In the genomic region with DNA sequence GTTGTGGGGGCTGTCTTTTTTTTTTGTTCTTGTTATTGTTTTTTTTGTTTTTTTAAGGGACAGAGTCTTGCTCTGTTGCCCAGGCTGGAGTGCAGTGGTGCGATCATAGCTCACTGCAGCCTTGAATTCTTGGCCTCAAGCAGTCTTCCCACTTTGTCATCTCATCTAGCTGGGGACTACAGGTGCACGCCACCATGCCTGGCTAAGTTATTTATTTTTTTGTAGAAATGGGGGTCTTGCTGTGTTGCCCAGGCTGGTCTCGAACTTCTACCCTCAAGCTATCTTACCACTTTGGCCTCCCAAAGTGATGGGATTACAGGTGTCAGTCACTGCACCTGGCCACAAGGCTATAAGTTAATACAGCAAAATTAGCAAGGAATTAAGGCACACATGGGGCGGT, we compare ENCODE assay signal across 31 cellular contexts.
"Had no signal": no experiment of that assay in that cellular context is flagged by ENCODE, and none has a peak within 500 bp of the region (broad histone marks: within the 10 kb centered on the region; RNA-seq: fewer than 3 reads in every experiment).

No MANE protein-coding gene starts in this region.

- ATAC-seq: activated CD8-positive, alpha-beta memory T cell treated with anti-CD3 and anti-CD28 coated beads, Interleukin-2, amount 10 ng/mL, durations not matched to agents 7 days and 5 days; activated CD8-positive, alpha-beta T cell treated with anti-CD3 and anti-CD28 coated beads, Interleukin-2, amount 10 ng/mL, durations not matched to agents 7 days and 5 days; activated naive CD8-positive, alpha-beta T cell treated with anti-CD3 and anti-CD28 coated beads, Interleukin-2, amount 50 U/mL, for 24 hours; body of pancreas; effector memory CD8-positive, alpha-beta T cell; foreskin keratinocyte had no signal

- H3K4me1 Mint-ChIP-seq: activated CD8-positive, alpha-beta memory T cell treated with anti-CD3 and anti-CD28 coated beads, Interleukin-2, amount 10 ng/mL, durations not matched to agents 7 days and 5 days; activated naive CD4-positive, alpha-beta T cell treated with anti-CD3 and anti-CD28 coated beads, Interleukin-2, amount 50 U/mL, for 24 hours; activated naive CD8-positive, alpha-beta T cell treated with anti-CD3 and anti-CD28 coated beads for 36 hours; activated naive CD8-positive, alpha-beta T cell treated with anti-CD3 and anti-CD28 coated beads, Interleukin-2, amount 50 U/mL, for 24 hours had no signal

- H3K27ac Mint-ChIP-seq: activated CD4-positive, alpha-beta memory T cell treated with anti-CD3 and anti-CD28 coated beads for 36 hours; activated CD8-positive, alpha-beta memory T cell treated with anti-CD3 and anti-CD28 coated beads, Interleukin-2, amount 10 ng/mL, durations not matched to agents 7 days and 5 days; activated naive CD4-positive, alpha-beta T cell treated with anti-CD3 and anti-CD28 coated beads for 36 hours; activated naive CD4-positive, alpha-beta T cell treated with anti-CD3 and anti-CD28 coated beads, Interleukin-2, amount 50 U/mL, for 24 hours; activated naive CD8-positive, alpha-beta T cell treated with anti-CD3 and anti-CD28 coated beads for 36 hours; activated T-helper 1 cell treated with anti-CD3 and anti-CD28 coated beads, Interleukin-12 subunit alpha, Interleukin-12 subunit beta, Interleukin-2, Interleukin-4 antibody, amounts not matched to agents 30 ng/mL and 10 ng/mL and 1 ng/mL, durations not matched to agents 14 hours and 24 hours and 36 hours; activated T-helper 2 cell treated with anti-CD3 and anti-CD28 coated beads, Interferon-gamma antibody, Interleukin-2, Interleukin-4, amounts not matched to agents 10 μg/mL and 5 μg/mL and 100 μg/mL, durations not matched to agents 14 hours and 24 hours and 36 hours; effector memory CD8-positive, alpha-beta T cell had no signal

- H3K4me1 ChIP-seq: adrenal gland, body of pancreas, foreskin keratinocyte had no signal

- H3K27me3 ChIP-seq: adrenal gland, body of pancreas, esophagus muscularis mucosa, foreskin keratinocyte had no signal

- H3K9me3 ChIP-seq: adrenal gland, body of pancreas, esophagus muscularis mucosa had no signal

- H3K27me3 Mint-ChIP-seq: activated CD4-positive, alpha-beta memory T cell treated with anti-CD3 and anti-CD28 coated beads for 36 hours; activated CD8-positive, alpha-beta memory T cell treated with anti-CD3 and anti-CD28 coated beads, Interleukin-2, amount 10 ng/mL, durations not matched to agents 7 days and 5 days; activated naive CD4-positive, alpha-beta T cell treated with anti-CD3 and anti-CD28 coated beads, Interleukin-2, amount 50 U/mL, for 24 hours; activated naive CD8-positive, alpha-beta T cell treated with anti-CD3 and anti-CD28 coated beads for 36 hours; activated naive CD8-positive, alpha-beta T cell treated with anti-CD3 and anti-CD28 coated beads, Interleukin-2, amount 50 U/mL, for 24 hours; effector memory CD8-positive, alpha-beta T cell had no signal

- H3K9me3 Mint-ChIP-seq: activated CD4-positive, alpha-beta memory T cell treated with anti-CD3 and anti-CD28 coated beads for 36 hours; activated naive CD4-positive, alpha-beta T cell treated with anti-CD3 and anti-CD28 coated beads for 36 hours; activated naive CD4-positive, alpha-beta T cell treated with anti-CD3 and anti-CD28 coated beads, Interleukin-2, amount 50 U/mL, for 24 hours; activated naive CD8-positive, alpha-beta T cell treated with anti-CD3 and anti-CD28 coated beads for 36 hours; activated naive CD8-positive, alpha-beta T cell treated with anti-CD3 and anti-CD28 coated beads, Interleukin-2, amount 50 U/mL, for 24 hours; activated T-helper 1 cell treated with anti-CD3 and anti-CD28 coated beads, Interleukin-12 subunit alpha, Interleukin-12 subunit beta, Interleukin-2, Interleukin-4 antibody, amounts not matched to agents 30 ng/mL and 10 ng/mL and 1 ng/mL, durations not matched to agents 14 hours and 24 hours and 36 hours; activated T-helper 2 cell treated with anti-CD3 and anti-CD28 coated beads, Interferon-gamma antibody, Interleukin-2, Interleukin-4, amounts not matched to agents 10 μg/mL and 5 μg/mL and 100 μg/mL, durations not matched to agents 14 hours and 24 hours and 36 hours; effector memory CD8-positive, alpha-beta T cell had no signal

- H3K27ac ChIP-seq: adrenal gland, body of pancreas, foreskin keratinocyte had no signal

- H3K4me3 Mint-ChIP-seq: activated CD4-positive, alpha-beta memory T cell treated with anti-CD3 and anti-CD28 coated beads for 36 hours; activated CD8-positive, alpha-beta memory T cell treated with anti-CD3 and anti-CD28 coated beads, Interleukin-2, amount 10 ng/mL, durations not matched to agents 7 days and 5 days; activated CD8-positive, alpha-beta T cell treated with anti-CD3 and anti-CD28 coated beads, Interleukin-2, amount 10 ng/mL, durations not matched to agents 7 days and 5 days; activated naive CD4-positive, alpha-beta T cell treated with anti-CD3 and anti-CD28 coated beads for 36 hours; activated naive CD4-positive, alpha-beta T cell treated with anti-CD3 and anti-CD28 coated beads, Interleukin-2, amount 50 U/mL, for 24 hours; activated naive CD8-positive, alpha-beta T cell treated with anti-CD3 and anti-CD28 coated beads for 36 hours; activated naive CD8-positive, alpha-beta T cell treated with anti-CD3 and anti-CD28 coated beads, Interleukin-2, amount 50 U/mL, for 24 hours; activated T-helper 1 cell treated with anti-CD3 and anti-CD28 coated beads, Interleukin-12 subunit alpha, Interleukin-12 subunit beta, Interleukin-2, Interleukin-4 antibody, amounts not matched to agents 30 ng/mL and 10 ng/mL and 1 ng/mL, durations not matched to agents 14 hours and 24 hours and 36 hours; effector memory CD8-positive, alpha-beta T cell had no signal

- FAIRE-seq: colon had no signal

- H3K4me3 ChIP-seq: adrenal gland, body of pancreas, esophagus muscularis mucosa had no signal

- DNase-seq: activated CD4-positive, alpha-beta memory T cell treated with anti-CD3 and anti-CD28 coated beads for 36 hours; activated CD4-positive, alpha-beta T cell treated with anti-CD3 and anti-CD28 coated beads for 1 hour; activated CD4-positive, alpha-beta T cell treated with anti-CD3 and anti-CD28 coated beads for 4 hours; activated CD4-positive, alpha-beta T cell treated with anti-CD3 and anti-CD28 coated beads, Interleukin-2, amount 50 U/mL, for 1 hour; activated CD8-positive, alpha-beta memory T cell treated with anti-CD3 and anti-CD28 coated beads, Interleukin-2, amount 10 ng/mL, durations not matched to agents 7 days and 5 days; activated CD8-positive, alpha-beta memory T cell treated with anti-CD3 and anti-CD28 coated beads, Interleukin-2, amount 50 U/mL, for 4 hours; activated CD8-positive, alpha-beta T cell treated with anti-CD3 and anti-CD28 coated beads, Interleukin-2, amount 10 ng/mL, durations not matched to agents 7 days and 5 days; activated effector memory CD4-positive, alpha-beta T cell treated with anti-CD3 and anti-CD28 coated beads, Interleukin-2, amount 50 U/mL, for 16 hours; activated naive CD4-positive, alpha-beta T cell treated with anti-CD3 and anti-CD28 coated beads for 36 hours; activated naive CD8-positive, alpha-beta T cell treated with anti-CD3 and anti-CD28 coated beads for 36 hours; activated naive CD8-positive, alpha-beta T cell treated with anti-CD3 and anti-CD28 coated beads, Interleukin-2, amount 50 U/mL, for 24 hours; activated T-cell treated with anti-CD3 and anti-CD28 coated beads, Interleukin-2, amount 50 U/mL, for 1 hour; activated T-cell treated with anti-CD3 and anti-CD28 coated beads, Interleukin-2, amount 50 U/mL, for 48 hours; adrenal gland; amygdala; aorta; body of pancreas; caudate nucleus; cortex of kidney; dermis blood vessel endothelial cell; effector CD4-positive, alpha-beta T cell; effector memory CD8-positive, alpha-beta T cell; erythroblast; foreskin keratinocyte; head of caudate nucleus; T-helper 2 cell had no signal
